Comparison of ENCODE assay signal across 17 cellular contexts in the genomic region with DNA sequence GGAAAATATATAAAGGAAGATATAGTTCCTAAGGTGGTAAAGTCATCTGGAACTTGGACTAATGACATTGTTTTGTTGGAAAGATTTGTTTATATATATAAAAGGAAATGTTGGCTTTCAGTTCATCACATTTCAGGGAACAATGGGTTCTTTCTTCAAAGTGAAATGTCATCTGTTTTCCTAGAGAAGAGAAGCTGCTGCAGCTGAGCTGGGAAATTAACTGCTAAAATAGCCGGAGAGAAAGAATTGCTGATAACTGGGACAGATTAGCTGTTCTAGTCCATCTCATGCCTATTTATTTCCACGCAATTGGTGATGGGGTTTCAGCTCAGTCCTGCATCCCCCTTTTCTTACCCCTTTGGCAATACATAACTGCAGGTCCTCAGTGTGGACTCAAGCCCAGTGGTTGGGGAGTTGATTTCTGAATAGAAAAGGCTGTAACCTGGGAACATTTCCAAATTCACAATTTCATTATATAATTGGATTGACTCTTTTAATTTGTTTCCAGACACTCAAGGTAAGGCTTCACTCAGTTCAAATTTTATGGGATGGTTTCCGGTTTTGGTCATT.
DNase-seq lines count a peak whose midpoint lies in the region; TF ChIP-seq lines count a peak whose summit lies in the region.
"Had no signal": no experiment of that assay in that cellular context is flagged by ENCODE, and none has a peak within 500 bp of the region (broad histone marks: within the 10 kb centered on the region; RNA-seq: fewer than 3 reads in every experiment).

No MANE protein-coding gene starts in this region.

- no peak overlapping the region for H2AFZ ChIP-seq in osteoblast (ENCODE audit: low read length)

- H4K20me1 ChIP-seq in osteoblast (ENCODE audit: insufficient read depth, low read length) = no peaks in the 10 kb centered on the region

- H3K4me1 ChIP-seq in osteoblast (ENCODE audit: insufficient read depth, low read length) = no peaks in the 10 kb centered on the region

- H3K36me3 ChIP-seq in osteoblast (ENCODE audit: insufficient read depth, low read length) = no peaks in the 10 kb centered on the region

- H3K9me3 ChIP-seq in osteoblast (ENCODE audit: low read depth, low read length) = no peaks in the 10 kb centered on the region

- H3K4me2 ChIP-seq in osteoblast (ENCODE audit: insufficient read depth, low read length) = no peak overlapping the region
- H3K4me2 ChIP-seq: KMS-11 had no signal

- DNase-seq in Ammon's horn (ENCODE audit: low spot score) (peak; percentile 37), NCI-H1048 (lab: John Stamatoyannopoulos, UW) (peak; percentile 38), caudate nucleus (lab: John Stamatoyannopoulos, UW) (peak in 1 of 61 donors; percentile 4), NCI-H2029 treated with DMSO at 0.1 percent for 48 hours (lab: John Stamatoyannopoulos, UW) (no peak), osteoblast (ENCODE audit: insufficient read length, low spot score, missing footprints) (no peak)
- DNase-seq in activated CD8-positive, alpha-beta memory T cell treated with anti-CD3 and anti-CD28 coated beads, Interleukin-2, amount 50 U/mL, for 48 hours = no peak
- no peak for DNase-seq in activated CD4-positive, alpha-beta T cell treated with anti-CD3 and anti-CD28 coated beads, Interleukin-2, amount 50 U/mL, for 1 hour
- DNase-seq: COR-L47, HFFc6, NCI-H1092 treated with DMSO at 0.1 percent for 48 hours, NCI-H1694, NCI-H2107, NCI-H226, NCI-H524 treated with DMSO at 0.1 percent for 48 hours had no signal

- no peak for TF ChIP-seq CTCF in osteoblast (IDR thresholded peaks at IDR 0.05; ENCODE audit: extremely low read depth, low read depth, low read length)

- H3K27me3 ChIP-seq in layer of hippocampus (ENCODE audit: control insufficient read depth, insufficient read depth, low read length) = no peaks in the 10 kb centered on the region
- no peaks in the 10 kb centered on the region for H3K27me3 ChIP-seq in osteoblast (ENCODE audit: insufficient read depth, low read length)

- H3K27ac ChIP-seq in caudate nucleus (ENCODE audit: low read depth, low read length) (peak overlapping the region; percentile 70), layer of hippocampus (ENCODE audit: low read depth, low read length) (peak overlapping the region; percentile 59), osteoblast (ENCODE audit: low read depth, low read length) (no peak overlapping the region)
- H3K27ac ChIP-seq: KMS-11, RWPE1 had no signal

- H3K79me2 ChIP-seq in osteoblast (ENCODE audit: insufficient read depth, low read length) = no peaks in the 10 kb centered on the region

- H3K4me3 ChIP-seq in osteoblast (ENCODE audit: insufficient read depth, low read length) = no peak overlapping the region

Comparison
In these comparisons a context has a peak if more than half of its experiments do, and no peak if none do; other contexts are left out.
1. DNase-seq: peak in Ammon's horn (single experiment) and NCI-H1048 (single experiment); none in activated CD8-positive, alpha-beta memory T cell treated with anti-CD3 and anti-CD28 coated beads, Interleukin-2, amount 50 U/mL, for 48 hours (single experiment), NCI-H2029 treated with DMSO at 0.1 percent for 48 hours (single experiment), activated CD4-positive, alpha-beta T cell treated with anti-CD3 and anti-CD28 coated beads, Interleukin-2, amount 50 U/mL, for 1 hour (single experiment) and osteoblast (single experiment).